17 cellular contexts compared by ENCODE assay signal in genomic region chr6:100456178-100456880, GRCh38. TPM values are rescaled to one million over a fixed set of nuclear protein-coding genes. Genes with fewer than 3 reads are reported as not detected.
DNase-seq lines count a peak whose midpoint lies in the region; ATAC-seq and TF ChIP-seq lines count a peak whose summit lies in the region.
"Had no signal": no experiment of that assay in that cellular context is flagged by ENCODE, and none has a peak within 500 bp of the region (broad histone marks: within the 10 kb centered on the region; RNA-seq: fewer than 3 reads in every experiment).

No MANE protein-coding gene starts in this region.

- H3K23ac ChIP-seq in H9 (ENCODE audit: insufficient read length, low read depth, low read length), result no peak overlapping the region

- H4K5ac ChIP-seq in H9 (ENCODE audit: insufficient read length, low read depth, low read length), result no peak overlapping the region

- WGBS in H9 (ENCODE audit: extremely low coverage, insufficient read length, low lambda C conversion rate), result no CpG with 5 or more reads among the region's 22 CpGs
- 1 to 2% methylated on average over 16 to 22 of the region's 22 CpGs for WGBS in endodermal cell (ENCODE audit: insufficient coverage in 1 of 2, insufficient read length in 1 of 2), 2 experiments

- H3K23me2 ChIP-seq in H9 (ENCODE audit: insufficient read length, low read depth, low read length, poor library complexity, severe bottlenecking), result peaks cover 13% of the 10 kb centered on the region

- no peak overlapping the region for H3K56ac ChIP-seq in H9 (ENCODE audit: insufficient read length, low read depth, low read length)

- H3K14ac ChIP-seq in H9 (ENCODE audit: insufficient read depth, low read length), result no peak overlapping the region

- peaks cover 98% of the 10 kb centered on the region for H3K27me3 ChIP-seq in H9 (ENCODE audit: insufficient read depth, low read length)
- H3K27me3 ChIP-seq in endodermal cell (ENCODE audit: control insufficient read depth, insufficient read depth, low read length, poor library complexity, severe bottlenecking), result peaks cover 100% of the 10 kb centered on the region

- H2BK120ac ChIP-seq in H9 (ENCODE audit: low read depth, low read length, poor library complexity, severe bottlenecking), result no peak overlapping the region

- no peak overlapping the region for H3K18ac ChIP-seq in H9 (ENCODE audit: insufficient read length, low read depth, low read length)

- H3K79me2 ChIP-seq in H9 (ENCODE audit: insufficient read depth, low read length), result no peaks in the 10 kb centered on the region

- H2BK20ac ChIP-seq in H9 (ENCODE audit: low read depth, low read length, poor library complexity, severe bottlenecking), result no peak overlapping the region

- peaks cover 0 to 10% of the 10 kb centered on the region in 2 experiments; a peak in 2 of 5 replicates for H3K9me3 Mint-ChIP-seq in H9
- no peaks in the 10 kb centered on the region for H3K9me3 Mint-ChIP-seq in endodermal cell
- no peaks in the 10 kb centered on the region for H3K9me3 Mint-ChIP-seq in nephron progenitor cell

- H2AK5ac ChIP-seq in H9 (ENCODE audit: insufficient read length, low read length), result no peak overlapping the region

- H3K4me3 Mint-ChIP-seq in H9, result peak overlapping the region; percentile 29 to 68; a peak in 4 of 5 replicates
- peak overlapping the region; percentile 55 for H3K4me3 Mint-ChIP-seq in endodermal cell
- H3K4me3 Mint-ChIP-seq in nephron progenitor cell, result peak overlapping the region; percentile 78
- H3K4me3 Mint-ChIP-seq: activated CD4-positive, alpha-beta memory T cell treated with anti-CD3 and anti-CD28 coated beads for 36 hours; effector memory CD8-positive, alpha-beta T cell; stimulated activated memory B cell treated with anti-CD40 and anti-IgM and Interleukin-4, amounts not matched to agents 10 μg/mL and 1 μg/mL and 100 μg/mL, for 72 hours had no signal

- H3K36me3 ChIP-seq in endodermal cell (ENCODE audit: control insufficient read depth, insufficient read depth, low read length), result no peaks in the 10 kb centered on the region
- H3K36me3 ChIP-seq: sigmoid colon, uterus had no signal

- H3K27ac Mint-ChIP-seq in H9, result peak overlapping the region in 1 of 3 experiments; percentile 32; a peak in 1 of 7 replicates
- peak overlapping the region; percentile 76 for H3K27ac Mint-ChIP-seq in endodermal cell
- peak overlapping the region; percentile 34 for H3K27ac Mint-ChIP-seq in nephron progenitor cell
- H3K27ac Mint-ChIP-seq: activated CD4-positive, alpha-beta memory T cell treated with anti-CD3 and anti-CD28 coated beads for 36 hours; effector memory CD8-positive, alpha-beta T cell; stimulated activated memory B cell treated with anti-CD40 and anti-IgM and Interleukin-4, amounts not matched to agents 10 μg/mL and 1 μg/mL and 100 μg/mL, for 72 hours had no signal

- H3K79me1 ChIP-seq in H9 (ENCODE audit: insufficient read depth, low read depth, low read length, poor library complexity, severe bottlenecking), result no peaks in the 10 kb centered on the region

- no peaks in the 10 kb centered on the region for H3K36me3 Mint-ChIP-seq in H9 (ENCODE audit: insufficient read depth in 1 of 3, low read depth in 3 of 3)
- no peaks in the 10 kb centered on the region for H3K36me3 Mint-ChIP-seq in endodermal cell (ENCODE audit: low read depth)
- H3K36me3 Mint-ChIP-seq in nephron progenitor cell (ENCODE audit: low read depth), result no peaks in the 10 kb centered on the region

- DNase-seq in EL (peak; percentile 58), H9 (no peak), endodermal cell (no peak), nephron progenitor cell (no peak), KG1 (lab: John Stamatoyannopoulos, UW) (no peak), left cardiac atrium (no peak)
- DNase-seq: activated CD4-positive, alpha-beta memory T cell treated with anti-CD3 and anti-CD28 coated beads for 36 hours; activated effector memory CD4-positive, alpha-beta T cell treated with anti-CD3 and anti-CD28 coated beads, Interleukin-2, amount 50 U/mL, for 16 hours; effector memory CD8-positive, alpha-beta T cell; kidney glomerular epithelial cell; NCI-H146; NCI-H526 treated with DMSO at 0.1 percent for 48 hours; RPMI8226; sigmoid colon; uterus had no signal

- peaks cover under 1% of the 10 kb centered on the region; the same call in 1 of the 2 replicates for H3K4me1 ChIP-seq in H9 (ENCODE audit: insufficient read depth, low read length)
- H3K4me1 ChIP-seq in endodermal cell (ENCODE audit: control insufficient read depth, insufficient read depth, low read length), result peaks cover 8% of the 10 kb centered on the region
- H3K4me1 ChIP-seq: uterus had no signal

- intact Hi-C loops in left cardiac atrium (cut with DNase I), result no loop called here

- H3K4me2 ChIP-seq in H9 (ENCODE audit: insufficient read depth, insufficient read length, low read length), result peak overlapping the region; percentile 55

- peak overlapping the region; percentile 71 for H3K4me3 ChIP-seq in endodermal cell (ENCODE audit: low read length)
- H3K4me3 ChIP-seq: sigmoid colon, uterus had no signal

- no peaks in the 10 kb centered on the region for H4K20me1 ChIP-seq in H9 (ENCODE audit: control insufficient read depth, insufficient read depth, insufficient read length)

- H3K4ac ChIP-seq in H9 (ENCODE audit: low read depth, low read length), result no peak overlapping the region

- no peaks in the 10 kb centered on the region for H3K27me3 Mint-ChIP-seq in H9 (ENCODE audit: low read depth)
- H3K27me3 Mint-ChIP-seq in endodermal cell (ENCODE audit: insufficient read depth), result no peaks in the 10 kb centered on the region
- peaks cover 10% of the 10 kb centered on the region for H3K27me3 Mint-ChIP-seq in nephron progenitor cell (ENCODE audit: low read depth, poor library complexity)
- H3K27me3 Mint-ChIP-seq: stimulated activated memory B cell treated with anti-CD40 and anti-IgM and Interleukin-4, amounts not matched to agents 10 μg/mL and 1 μg/mL and 100 μg/mL, for 72 hours had no signal

- no peak overlapping the region for H2AFZ ChIP-seq in H9 (ENCODE audit: low read length)

- no peak overlapping the region for H2BK15ac ChIP-seq in H9 (ENCODE audit: low read depth, low read length)

- H4K8ac ChIP-seq in H9 (replicated peaks; ENCODE audit: insufficient read length, low read depth, low read length), result no peak overlapping the region

- H3K27ac ChIP-seq in H9 (ENCODE audit: insufficient read length, low read depth, low read length), result no peak overlapping the region
- H3K27ac ChIP-seq in endodermal cell (ENCODE audit: low read depth, low read length), result no peak overlapping the region
- H3K27ac ChIP-seq: sigmoid colon, uterus had no signal

- no peak overlapping the region for H2BK12ac ChIP-seq in H9 (ENCODE audit: insufficient read length, low read depth, low read length)

- no peak overlapping the region for H4K91ac ChIP-seq in H9 (ENCODE audit: insufficient read length, low read depth, low read length)

- H3K9me3 ChIP-seq in H9 (ENCODE audit: control insufficient read depth, low read depth, low read length) (no peaks in the 10 kb centered on the region), endodermal cell (ENCODE audit: control insufficient read depth, low read length) (no peaks in the 10 kb centered on the region)
- H3K9me3 ChIP-seq: uterus had no signal

- no peak for TF ChIP-seq CTCF in H9 (conservative IDR thresholded peaks at IDR 0.05)
- TF ChIP-seq CTCF in endodermal cell (conservative IDR thresholded peaks at IDR 0.05), result no peak
- TF ChIP-seq CTCF in nephron progenitor cell (IDR thresholded peaks at IDR 0.05), result no peak

- no peak overlapping the region for H2BK5ac ChIP-seq in H9 (ENCODE audit: insufficient read length, low read length)

- H3K9ac ChIP-seq in H9 (ENCODE audit: extremely low read depth, insufficient read length, low read length) (no peak overlapping the region), endodermal cell (ENCODE audit: extremely low read depth, low read length, poor library complexity, severe bottlenecking) (no peak overlapping the region)

- ATAC-seq in left cardiac atrium, result no peak
- no peak for ATAC-seq in GM19035 (IDR thresholded peaks at IDR 0.05; ENCODE audit: unreplicated experiment)
- ATAC-seq: effector memory CD8-positive, alpha-beta T cell; stimulated activated memory B cell treated with anti-CD40 and anti-IgM and Interleukin-4, amounts not matched to agents 10 μg/mL and 1 μg/mL and 100 μg/mL, for 72 hours had no signal

- peaks cover 38 to 57% of the 10 kb centered on the region in 2 experiments for H3K4me1 Mint-ChIP-seq in H9
- peaks cover 46% of the 10 kb centered on the region for H3K4me1 Mint-ChIP-seq in endodermal cell
- H3K4me1 Mint-ChIP-seq in nephron progenitor cell, result peaks cover 79% of the 10 kb centered on the region

- no peak overlapping the region for H3T11ph ChIP-seq in H9 (ENCODE audit: low read length)

RNA-seq across cellular contexts. Expression of gene SIM1, which starts 8.4 kb away (rescaled TPM):
- 0.07 TPM in 1 of 2 replicates, not detected in the other for total RNA-seq in H9 (2021)
- under 1 TPM; 0.07 to 0.31 TPM for total RNA-seq in endodermal cell
- polyA plus RNA-seq in endodermal cell (2013, experiment 1 of 2), result 0.11 TPM
- 0.21 TPM for polyA plus RNA-seq in endodermal cell (2013, experiment 2 of 2)
- total RNA-seq in left cardiac atrium, result not detected
- total RNA-seq: activated CD4-positive, alpha-beta memory T cell treated with anti-CD3 and anti-CD28 coated beads for 36 hours; sigmoid colon had no signal
- polyA plus RNA-seq: sigmoid colon had no signal
